Comparison of ENCODE assay signal across 8 cellular contexts in the genomic region with DNA sequence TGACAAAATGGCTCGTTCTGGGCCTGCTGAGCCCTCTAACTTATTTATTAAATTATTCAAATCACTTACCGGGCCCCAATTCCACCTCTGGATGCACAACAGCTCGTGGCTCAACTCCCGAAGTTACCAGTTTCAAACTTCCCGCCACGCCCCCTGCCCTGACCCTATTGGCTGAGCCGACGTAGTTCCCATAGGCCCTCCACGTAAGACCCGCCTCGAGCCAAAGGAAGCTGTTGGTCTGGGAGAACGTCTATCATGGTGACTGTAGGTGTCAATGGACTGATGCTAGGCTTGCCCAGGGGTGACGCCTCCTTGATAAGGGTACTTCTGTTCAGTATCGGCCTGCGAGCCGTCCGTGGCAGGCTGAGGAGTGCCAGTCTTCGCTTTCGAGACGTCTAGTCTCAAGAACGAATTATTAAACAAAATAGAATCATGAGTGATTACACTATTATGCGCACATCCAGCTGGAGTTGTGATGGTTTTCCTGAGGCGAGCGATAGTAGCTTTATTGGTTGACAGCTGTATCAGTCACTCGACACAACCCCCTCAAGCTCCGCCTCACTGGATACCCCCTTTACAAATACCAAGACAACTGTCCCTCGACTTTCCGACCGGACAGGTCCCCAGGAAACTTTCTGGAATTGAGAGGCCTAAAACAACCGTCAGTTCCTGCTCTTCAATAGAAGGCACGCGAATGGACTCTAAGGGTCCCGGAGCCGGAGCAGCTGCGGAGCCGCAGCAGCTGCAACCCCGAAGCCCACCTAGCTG. TPM values are rescaled to one million over a fixed set of nuclear protein-coding genes. Genes with fewer than 3 reads are reported as not detected.
DNase-seq lines count a peak whose midpoint lies in the region; ATAC-seq and TF ChIP-seq lines count a peak whose summit lies in the region.

A gene (minus strand): TSS at position 134 of the 768 bp plus-strand sequence. CDS start 334 bp downstream, outside the sequence.

- 0% methylated on average over 37 of the region's 37 CpGs for WGBS in esophagus, 2 donors

- H3K9me3 Mint-ChIP-seq in activated T-cell treated with anti-CD3 and anti-CD28 coated beads, Interleukin-2, amount 50 U/mL, for 4 hours = no peaks in the 10 kb centered on the region

- peak within 1 kb of the TSS; percentile 75 to 89 for H3K4me3 ChIP-seq in Panc1 (ENCODE audit: low read depth in 2 of 2, low read length in 2 of 2)
- peak within 1 kb of the TSS; percentile 70 to 82 for H3K4me3 ChIP-seq in esophagus (ENCODE audit: low read depth in 1 of 2, low read length in 2 of 2)
- peak within 1 kb of the TSS; percentile 96 for H3K4me3 ChIP-seq in mucosa of stomach (ENCODE audit: low read length)

- H3K27me3 Mint-ChIP-seq in activated T-cell treated with anti-CD3 and anti-CD28 coated beads, Interleukin-2, amount 50 U/mL, for 4 hours (ENCODE audit: low read depth) = no peaks in the 10 kb centered on the region

- BruUV-seq in Panc1 (replicated peaks; lab: Mats Ljungman, UMichigan) = no TSS peak

- peaks cover 25% of the 10 kb centered on the region for H3K4me1 Mint-ChIP-seq in activated T-cell treated with anti-CD3 and anti-CD28 coated beads, Interleukin-2, amount 50 U/mL, for 4 hours (ENCODE audit: low read depth)

- H3K36me3 ChIP-seq in Panc1 (ENCODE audit: control insufficient read depth, insufficient read depth, low read length) = peaks cover 10% of the 10 kb centered on the region
- peaks cover 0 to 5% of the 10 kb centered on the region in 2 donors for H3K36me3 ChIP-seq in esophagus (ENCODE audit: control insufficient read depth in 2 of 2, insufficient read depth in 2 of 2, low read length in 1 of 2)
- peaks cover 2% of the 10 kb centered on the region for H3K36me3 ChIP-seq in mucosa of stomach (ENCODE audit: control insufficient read depth, insufficient read depth, low read length)

- peak within 1 kb of the TSS; percentile 94 for H3K4me3 Mint-ChIP-seq in activated T-cell treated with anti-CD3 and anti-CD28 coated beads, Interleukin-2, amount 50 U/mL, for 4 hours

- peak within 1 kb of the TSS; percentile 85 for H3K9ac ChIP-seq in mucosa of stomach (ENCODE audit: low read length)

- peaks cover 11% of the 10 kb centered on the region for H3K36me3 Mint-ChIP-seq in activated T-cell treated with anti-CD3 and anti-CD28 coated beads, Interleukin-2, amount 50 U/mL, for 4 hours (ENCODE audit: insufficient read depth)

- DNase-seq in DMS53 (lab: John Stamatoyannopoulos, UW) (peak; percentile 100), KG1 (lab: John Stamatoyannopoulos, UW) (peak; percentile 94), Panc1 (ENCODE audit: low read depth, low spot score) (peak; percentile 84)
- DNase-seq in activated T-cell treated with anti-CD3 and anti-CD28 coated beads, Interleukin-2, amount 50 U/mL, for 4 hours = peak; percentile 86
- peak; percentile 72 to 84 for DNase-seq in stimulated activated CD8-positive, alpha-beta memory T cell treated with anti-CD3 and anti-CD28 coated beads, Interleukin-7, amount 100 ng/mL, for 1 hour (ENCODE audit: low read depth in 2 of 2)

- H3K27me3 ChIP-seq in Panc1 (ENCODE audit: control insufficient read depth, insufficient read depth, low read length) = no peaks in the 10 kb centered on the region
- H3K27me3 ChIP-seq in esophagus (ENCODE audit: control insufficient read depth in 1 of 2, insufficient read depth in 2 of 2, low read length in 2 of 2) = no peaks in the 10 kb centered on the region
- no peaks in the 10 kb centered on the region for H3K27me3 ChIP-seq in mucosa of stomach (ENCODE audit: control insufficient read depth, insufficient read depth, low read length)

- peak; percentile 62 for ATAC-seq in GM21723 (IDR thresholded peaks at IDR 0.05; ENCODE audit: unreplicated experiment)
- peak; percentile 84 for ATAC-seq in Panc1
- ATAC-seq in activated T-cell treated with anti-CD3 and anti-CD28 coated beads, Interleukin-2, amount 50 U/mL, for 4 hours = peak; percentile 58

- no peaks in the 10 kb centered on the region for H3K9me3 ChIP-seq in Panc1 (ENCODE audit: control insufficient read depth, insufficient read depth, low read depth, low read length)
- no peaks in the 10 kb centered on the region for H3K9me3 ChIP-seq in esophagus (ENCODE audit: control insufficient read depth in 2 of 2, insufficient read depth in 1 of 2, low read depth in 1 of 2, low read length in 1 of 2)
- H3K9me3 ChIP-seq in mucosa of stomach (ENCODE audit: control insufficient read depth, low read length) = no peaks in the 10 kb centered on the region

- no peak for TF ChIP-seq CTCF in Panc1 (IDR thresholded peaks at IDR 0.05)

- H3K27ac ChIP-seq in Panc1 (ENCODE audit: low read length) (peak within 1 kb of the TSS; percentile 94), esophagus (ENCODE audit: low read depth in 2 of 2, low read length in 1 of 2) (peak within 1 kb of the TSS; percentile 94 to 99)

- POLR2A ChIA-PET in Panc1 (lab: Charles Lee) = interaction anchor here (0.5 to 1.1 kb wide), 3 partner anchors 16 to 128 kb away, joined by 3 to 5 read pairs (median 3); a partner anchor contains a TSS

- intact Hi-C loops in Panc1 (cut with micrococcal nuclease; ENCODE audit: unreplicated experiment) = no loop called here

- CTCF ChIA-PET in Panc1 (lab: Charles Lee) = interaction anchor here (0.6 to 1.0 kb wide), 3 partner anchors 17 to 109 kb away, joined by 3 to 5 read pairs (median 4); no protein-coding TSS in a partner anchor

- in situ Hi-C loops in Panc1 (cut with HindIII; ENCODE audit: low pct_unique_long_range_greater_than_20kb, low sequenced_read_pairs) = no loop called here

- peaks cover 15% of the 10 kb centered on the region for H3K4me1 ChIP-seq in Panc1 (ENCODE audit: control insufficient read depth, insufficient read depth, low read length)
- peaks cover 4 to 9% of the 10 kb centered on the region in 2 donors for H3K4me1 ChIP-seq in esophagus (ENCODE audit: control insufficient read depth in 2 of 2, insufficient read depth in 2 of 2, low read length in 1 of 2)
- H3K4me1 ChIP-seq in mucosa of stomach (ENCODE audit: control insufficient read depth, insufficient read depth, low read length) = peaks cover 17% of the 10 kb centered on the region

RNA-seq across cellular contexts. Expression of the gene that starts here (rescaled TPM):
- 59.0 TPM for total RNA-seq in Panc1 (2021; ENCODE audit: unreplicated experiment)
- polyA plus RNA-seq in Panc1 (2012; ENCODE audit: insufficient read length) = 33.8 TPM
- total RNA-seq in activated T-cell treated with anti-CD3 and anti-CD28 coated beads, Interleukin-2, amount 50 U/mL, for 4 hours = 1 to 10 TPM; 1.7 to 4.0 (median 3.1) TPM
- 10 to 100 TPM; 14.6 to 19.3 TPM for polyA plus RNA-seq in esophagus

Comparison
In these comparisons a context has a peak if more than half of its experiments do, and no peak if none do; other contexts are left out.
1. Peak in every context shown above with its lines: DNase-seq, ATAC-seq, H3K4me3 ChIP-seq and H3K27ac ChIP-seq.
2. RNA of the gene that starts here (total RNA-seq): 59.0 TPM in Panc1 (single experiment); 1.7 to 4.0 TPM in activated T-cell treated with anti-CD3 and anti-CD28 coated beads, Interleukin-2, amount 50 U/mL, for 4 hours; every median in the first group is over 10 times any median in the second.